ENCODE assay signal across 18 cellular contexts in genomic region chr5:6279607-6280006, GRCh38.
"Had no signal": no experiment of that assay in that cellular context is flagged by ENCODE, and none has a peak within 500 bp of the region (broad histone marks: within the 10 kb centered on the region; RNA-seq: fewer than 3 reads in every experiment).

No MANE protein-coding gene starts in this region.

- H3K4me1 ChIP-seq: heart right ventricle, left lung, right atrium auricular region, upper lobe of right lung had no signal

- H3K27me3 ChIP-seq: heart right ventricle, left lung, neutrophil, right atrium auricular region, upper lobe of right lung had no signal

- H3K27ac ChIP-seq: epithelial cell of prostate, heart right ventricle, left lung, neutrophil, right atrium auricular region, thoracic aorta, upper lobe of right lung had no signal

- ATAC-seq: effector memory CD8-positive, alpha-beta T cell; heart right ventricle; left lung; mucosa of descending colon; naive thymus-derived CD4-positive, alpha-beta T cell; upper lobe of right lung had no signal

- DNase-seq: activated CD4-positive, alpha-beta T cell treated with anti-CD3 and anti-CD28 coated beads, Interleukin-2, amount 10 ng/mL, durations not matched to agents 7 days and 5 days; activated CD4-positive, CD25-positive, alpha-beta regulatory T cell; activated naive CD4-positive, alpha-beta T cell treated with Interleukin-2 at 50 U/mL for 16 hours; activated T-cell treated with anti-CD3 and anti-CD28 coated beads for 4 hours; aorta; effector memory CD8-positive, alpha-beta T cell; foreskin melanocyte; heart right ventricle; mammary epithelial cell; mucosa of descending colon; naive thymus-derived CD4-positive, alpha-beta T cell; T-helper 2 cell; upper lobe of right lung had no signal

- H3K9me3 ChIP-seq: mucosa of descending colon, neutrophil, right atrium auricular region, thoracic aorta, upper lobe of right lung had no signal

- H3K36me3 ChIP-seq: heart right ventricle, left lung, neutrophil, right atrium auricular region, thoracic aorta, upper lobe of right lung had no signal

- H3K4me3 ChIP-seq: heart right ventricle, left lung, mucosa of descending colon, right atrium auricular region, thoracic aorta, upper lobe of right lung had no signal
